ENCODE assay signal across 18 cellular contexts in genomic region chr14:100502622-100503220, GRCh38.
A peak's percentile ranks its signal among the peaks of the same experiment; 100 is the strongest.
DNase-seq lines count a peak whose midpoint lies in the region; ATAC-seq and TF ChIP-seq lines count a peak whose summit lies in the region.
"Had no signal": no experiment of that assay in that cellular context is flagged by ENCODE, and none has a peak within 500 bp of the region (broad histone marks: within the 10 kb centered on the region; RNA-seq: fewer than 3 reads in every experiment).

No MANE protein-coding gene starts in this region.

- H3F3A ChIP-seq in SK-N-SH (replicated peaks; ENCODE audit: insufficient read depth) (peaks cover 5% of the 10 kb centered on the region), PC-9 (ENCODE audit: insufficient read depth, low read depth) (no peaks in the 10 kb centered on the region)

- peaks cover 3 to 8% of the 10 kb centered on the region in 2 experiments; a peak in 2 of 4 replicates for H3K79me1 ChIP-seq in IMR-90 (ENCODE audit: low read depth in 1 of 2, low read length in 2 of 2)

- peaks cover 0 to 6% of the 10 kb centered on the region in 2 experiments for H3K36me3 ChIP-seq in SK-N-SH (replicated peaks in 1 of 2; ENCODE audit: control insufficient read depth in 1 of 2, insufficient read depth in 2 of 2, low read length in 1 of 2)
- no peaks in the 10 kb centered on the region for H3K36me3 ChIP-seq in IMR-90 (ENCODE audit: control insufficient read depth, insufficient read depth, low read length)
- no peaks in the 10 kb centered on the region for H3K36me3 ChIP-seq in PC-9 (ENCODE audit: low read depth)
- H3K36me3 ChIP-seq: BLaER1 had no signal

- no peak overlapping the region for H4K8ac ChIP-seq in IMR-90 (ENCODE audit: low read depth in 2 of 2, low read length in 2 of 2)

- DNase-seq in SK-N-SH: no peak
- DNase-seq in IMR-90: no peak
- DNase-seq in ecto neural progenitor cell (ENCODE audit: low spot score): peak; percentile 34
- no peak for DNase-seq in PC-9
- DNase-seq in NCI-H2029 (lab: John Stamatoyannopoulos, UW): no peak
- DNase-seq: Calu3; CD4-positive, CD25-positive, alpha-beta regulatory T cell; DMS53; DMS79 treated with DMSO at 0.1 percent for 48 hours; GF-D8; GOT3; H7; HCEC 1CT had no signal

- dilution Hi-C loops in IMR-90 (cut with HindIII; ENCODE audit: low sequenced_read_pairs, unreplicated experiment): no loop called here

- no peak overlapping the region for H4K5ac ChIP-seq in IMR-90 (ENCODE audit: low read depth, low read length)

- intact Hi-C loops in IMR-90 (cut with micrococcal nuclease): loop anchor here (10.0 kb wide), 1 partner anchor 568 kb away; no protein-coding TSS in a partner anchor
- intact Hi-C loops in PC-9 (cut with micrococcal nuclease; ENCODE audit: unreplicated experiment): no loop called here

- H2AK5ac ChIP-seq in IMR-90 (ENCODE audit: low read depth, low read length): no peak overlapping the region

- H3K56ac ChIP-seq in IMR-90 (ENCODE audit: extremely low read depth, insufficient read depth, low read length): no peak overlapping the region

- TF ChIP-seq POLR2A in IMR-90 (IDR thresholded peaks at IDR 0.05; ENCODE audit: low read depth, low read length): no peak

- H3K9ac ChIP-seq in SK-N-SH: no peak overlapping the region
- no peak overlapping the region for H3K9ac ChIP-seq in IMR-90 (ENCODE audit: low read depth, low read length)
- H3K9ac ChIP-seq: BLaER1 had no signal

- no peak overlapping the region for H3K18ac ChIP-seq in IMR-90 (ENCODE audit: low read depth, low read length)

- no peak overlapping the region for H4K91ac ChIP-seq in IMR-90 (ENCODE audit: insufficient read depth, low read depth, low read length)

- no peak overlapping the region for H3K23ac ChIP-seq in IMR-90 (ENCODE audit: low read depth, low read length)

- CTCF ChIA-PET in SK-N-SH (lab: Yijun Ruan, JAX): interaction anchor here (1.0 to 3.2 kb wide), 4 partner anchors 11 to 117 kb away, joined by 3 to 12 read pairs (median 4); no protein-coding TSS in a partner anchor
- CTCF ChIA-PET in IMR-90 (lab: Yijun Ruan, JAX): no interaction called here
- CTCF ChIA-PET in PC-9 (lab: Charles Lee): no interaction called here

- no peak for TF ChIP-seq CTCF in SK-N-SH (IDR thresholded peaks at IDR 0.05)
- no peak for TF ChIP-seq CTCF in IMR-90 (conservative IDR thresholded peaks at IDR 0.05; ENCODE audit: low read depth, low read length)
- no peak for TF ChIP-seq CTCF in PC-9 (conservative IDR thresholded peaks at IDR 0.05)

- H3K9me1 ChIP-seq in IMR-90 (ENCODE audit: insufficient read depth, low read length): no peaks in the 10 kb centered on the region

- H3K27me3 ChIP-seq in SK-N-SH (ENCODE audit: insufficient read depth): no peaks in the 10 kb centered on the region
- no peaks in the 10 kb centered on the region for H3K27me3 ChIP-seq in IMR-90 (ENCODE audit: control insufficient read depth, insufficient read depth, low read length)
- no peaks in the 10 kb centered on the region for H3K27me3 ChIP-seq in PC-9 (ENCODE audit: insufficient read depth, low read depth)
- H3K27me3 ChIP-seq: BLaER1 had no signal

- H3K27ac ChIP-seq in SK-N-SH (ENCODE audit: low read depth in 2 of 2, low read length in 1 of 2) (no peak overlapping the region), IMR-90 (ENCODE audit: insufficient read depth, low read length) (no peak overlapping the region), PC-9 (no peak overlapping the region)
- H3K27ac ChIP-seq: 22Rv1, BLaER1, C4-2B had no signal

- H3K9me3 ChIP-seq in SK-N-SH (no peaks in the 10 kb centered on the region), IMR-90 (ENCODE audit: control insufficient read depth, insufficient read depth, low read length) (peaks cover 4% of the 10 kb centered on the region), PC-9 (ENCODE audit: insufficient read depth, low read depth) (no peaks in the 10 kb centered on the region)

- no peak overlapping the region for H2BK15ac ChIP-seq in IMR-90 (ENCODE audit: low read depth, low read length)

- WGBS in SK-N-SH (ENCODE audit: low lambda C conversion rate): 86% methylated on average over 10 of the region's 10 CpGs
- 83% methylated on average over 7 of the region's 10 CpGs; no CpG with 5 or more reads in 1 of the 2 experiments for WGBS in IMR-90 (ENCODE audit: extremely low coverage in 2 of 2, insufficient read length in 1 of 2), 2 experiments

- no peaks in the 10 kb centered on the region for H3K9me2 ChIP-seq in SK-N-SH
- H3K9me2 ChIP-seq in PC-9 (ENCODE audit: insufficient read depth): no peaks in the 10 kb centered on the region

- POLR2A ChIA-PET in SK-N-SH (lab: Yijun Ruan, JAX) (interaction anchor here (0.8 kb wide), 1 partner anchor 1128 kb away, joined by 3 read pairs; no protein-coding TSS in a partner anchor), IMR-90 (lab: Charles Lee; ENCODE audit: unreplicated experiment) (no interaction called here), PC-9 (lab: Charles Lee; ENCODE audit: unreplicated experiment) (no interaction called here)

- H3K4me3 ChIP-seq in SK-N-SH (ENCODE audit: low read depth in 2 of 2, low read length in 1 of 2) (no peak overlapping the region), IMR-90 (ENCODE audit: insufficient read depth, low read depth, low read length) (no peak overlapping the region), PC-9 (no peak overlapping the region)
- H3K4me3 ChIP-seq: BLaER1 had no signal

- no peak for TF ChIP-seq EP300 in SK-N-SH (IDR thresholded peaks at IDR 0.05; ENCODE audit: borderline replicate concordance in 1 of 2, low read depth in 1 of 2, low read length in 1 of 2)

- H2BK120ac ChIP-seq in IMR-90 (ENCODE audit: low read depth, low read length): no peak overlapping the region

- H3K4me1 ChIP-seq in SK-N-SH (ENCODE audit: control insufficient read depth in 1 of 2, insufficient read depth in 2 of 2, low read depth in 1 of 2, low read length in 1 of 2): peaks cover 0 to 22% of the 10 kb centered on the region in 2 experiments; a peak in 1 of 4 replicates
- no peaks in the 10 kb centered on the region for H3K4me1 ChIP-seq in IMR-90 (ENCODE audit: control insufficient read depth, insufficient read depth, low read length)
- H3K4me1 ChIP-seq in PC-9 (replicated peaks; ENCODE audit: insufficient read depth): no peaks in the 10 kb centered on the region

- no peak overlapping the region for H2AFZ ChIP-seq in SK-N-SH (ENCODE audit: low read depth)
- H2AFZ ChIP-seq in IMR-90 (replicated peaks; ENCODE audit: low read length, poor library complexity): no peak overlapping the region
- no peak overlapping the region for H2AFZ ChIP-seq in PC-9

- H2AK9ac ChIP-seq in IMR-90 (replicated peaks; ENCODE audit: low read depth, low read length, poor library complexity): no peak overlapping the region

- in situ Hi-C loops in IMR-90 (cut with MboI; ENCODE audit: low sequenced_read_pairs): no loop called here

- H3K14ac ChIP-seq in IMR-90 (replicated peaks; ENCODE audit: low read depth, low read length): no peak overlapping the region

- 0 out of 2 replicates have a peak, but pooled peaks cover 1% of the 10 kb centered on the region for H3K79me2 ChIP-seq in SK-N-SH (ENCODE audit: insufficient read depth)
- H3K79me2 ChIP-seq in PC-9 (ENCODE audit: low read depth): no peaks in the 10 kb centered on the region

- no TSS peak for BruUV-seq in IMR-90 (replicated peaks; lab: Mats Ljungman, UMichigan)
- BruUV-seq in PC-9 (replicated peaks; lab: Mats Ljungman, UMichigan): no TSS peak

- H4K20me1 ChIP-seq in SK-N-SH (ENCODE audit: insufficient read depth) (no peaks in the 10 kb centered on the region), IMR-90 (ENCODE audit: insufficient read depth, low read length) (peaks cover 28% of the 10 kb centered on the region), PC-9 (ENCODE audit: insufficient read depth) (no peaks in the 10 kb centered on the region)
- H4K20me1 ChIP-seq: BLaER1 had no signal

- ATAC-seq in SK-N-SH treated with all-trans-retinoic acid at 6 μM for 48 hours (no peak), IMR-90 (ENCODE audit: low read depth) (no peak), GM18498 (IDR thresholded peaks at IDR 0.05; ENCODE audit: unreplicated experiment) (no peak)

- TF ChIP-seq RAD21 in SK-N-SH (IDR thresholded peaks at IDR 0.05; ENCODE audit: low read length): no peak
- no peak for TF ChIP-seq RAD21 in IMR-90 (IDR thresholded peaks at IDR 0.05; ENCODE audit: low read length)

- no peak overlapping the region for H2BK20ac ChIP-seq in IMR-90 (ENCODE audit: low read depth, low read length)

- no peak overlapping the region for H3K4ac ChIP-seq in IMR-90 (ENCODE audit: low read depth, low read length)

- H2BK5ac ChIP-seq in IMR-90 (ENCODE audit: low read depth, low read length, poor library complexity, severe bottlenecking): peak overlapping the region; percentile 50

- H3K4me2 ChIP-seq in SK-N-SH (no peak overlapping the region), IMR-90 (ENCODE audit: low read depth, low read length) (no peak overlapping the region), PC-9 (no peak overlapping the region)
- H3K4me2 ChIP-seq: BLaER1 had no signal

TF ChIP-seq in SK-N-SH treated with all-trans-retinoic acid at 6 μM for 48 hours, 23 proteins besides CTCF, POLR2A, EP300 and RAD21:
- TF ChIP-seq ZC3H10 (CRISPR knock-in tag; IDR thresholded peaks at IDR 0.05) (no peak), ZFP3 (CRISPR knock-in tag; IDR thresholded peaks at IDR 0.05) (peak; percentile 92)

TF ChIP-seq in SK-N-SH, 30 proteins besides CTCF, POLR2A, EP300 and RAD21:
- no peak for TF ChIP-seq SMC3 (IDR thresholded peaks at IDR 0.05; ENCODE audit: low read depth, low read length)
- no peak for TF ChIP-seq CHD2 (IDR thresholded peaks at IDR 0.05; ENCODE audit: low read length, partially characterized antibody)
- TF ChIP-seq JUND (IDR thresholded peaks at IDR 0.05): no peak
- no peak for TF ChIP-seq RCOR1 (IDR thresholded peaks at IDR 0.05; ENCODE audit: low read length)
- TF ChIP-seq RFX5 (IDR thresholded peaks at IDR 0.05; ENCODE audit: low read length): no peak
- TF ChIP-seq TCF12 (IDR thresholded peaks at IDR 0.05): no peak
- no peak for TF ChIP-seq FOSL2 (IDR thresholded peaks at IDR 0.05; ENCODE audit: borderline replicate concordance, low read depth)

TF ChIP-seq in IMR-90, 13 proteins besides CTCF, POLR2A, EP300 and RAD21:
- TF ChIP-seq ELK1 (IDR thresholded peaks at IDR 0.05; ENCODE audit: borderline replicate concordance, low read depth, low read length) (no peak), MAZ (IDR thresholded peaks at IDR 0.05; ENCODE audit: borderline replicate concordance, low read depth, low read length) (no peak), CHD1 (IDR thresholded peaks at IDR 0.05; ENCODE audit: low read depth, low read length) (no peak)
